ENCODE assay signal across 8 cellular contexts in the genomic region with DNA sequence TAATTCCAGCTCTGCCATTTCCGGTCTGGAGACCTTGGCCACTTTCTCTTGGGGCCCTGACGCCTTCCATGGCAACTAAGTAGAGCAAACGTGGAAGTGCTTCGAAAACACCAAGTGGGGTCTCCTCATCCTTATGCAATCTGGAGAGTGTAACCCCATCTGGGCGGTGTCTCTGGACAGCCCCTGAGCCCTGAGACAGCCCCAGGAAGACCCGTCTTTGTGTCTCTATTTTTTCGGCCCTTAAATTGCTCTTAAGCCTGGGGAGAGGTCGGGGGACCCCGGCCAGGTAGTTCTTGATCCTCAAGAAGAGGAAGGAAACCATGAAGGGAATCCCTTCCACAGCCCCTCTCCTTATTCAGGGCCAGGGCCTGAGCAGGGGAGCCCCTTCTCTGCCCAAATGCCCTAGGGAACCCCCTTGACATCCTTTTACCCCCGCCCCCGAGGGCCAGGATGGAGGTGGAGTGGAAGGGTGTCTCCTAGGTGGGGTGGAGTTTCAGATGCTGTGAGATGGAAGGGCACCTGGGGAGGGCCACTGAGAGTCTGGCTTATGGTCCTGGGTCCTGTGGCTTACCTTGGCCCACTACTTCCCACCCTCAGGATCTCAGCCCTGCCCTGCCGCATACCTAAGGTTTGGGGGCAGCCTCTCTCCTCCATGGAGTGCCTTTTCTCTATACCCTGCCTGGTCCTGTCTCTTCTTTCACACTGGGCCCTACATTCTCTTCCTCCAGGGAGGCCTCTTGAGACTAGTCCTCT. TPM values are rescaled to one million over a fixed set of nuclear protein-coding genes. Genes with fewer than 3 reads are reported as not detected.
DNase-seq lines count a peak whose midpoint lies in the region; TF ChIP-seq lines count a peak whose summit lies in the region.

No MANE protein-coding gene starts in this region.

- H4K20me1 ChIP-seq in OCI-LY1 (ENCODE audit: insufficient read depth, low read length) = no peaks in the 10 kb centered on the region

- H3K9me2 ChIP-seq in OCI-LY1 (ENCODE audit: low read depth, low read length) = no peaks in the 10 kb centered on the region

- no peak for DNase-seq in BJ (ENCODE audit: low read depth)
- DNase-seq in endodermal cell = no peak
- no peak for DNase-seq in NCI-H1930 (lab: John Stamatoyannopoulos, UW)
- DNase-seq in HCEC 1CT = no peak
- no peak for DNase-seq in NCI-H1105 treated with DMSO at 0.1 percent for 48 hours (lab: John Stamatoyannopoulos, UW)
- DNase-seq in NCI-H226 = no peak

- peak overlapping the region; percentile 86 for H3K4me2 ChIP-seq in OCI-LY1 (ENCODE audit: low read length)

- H2AFZ ChIP-seq in OCI-LY1 (ENCODE audit: low read length) = no peak overlapping the region
- peak overlapping the region; percentile 12 for H2AFZ ChIP-seq in neuron (ENCODE audit: low read depth, low read length)

- H3K27me3 ChIP-seq in BJ (ENCODE audit: control insufficient read depth, insufficient read depth, low read length) (no peaks in the 10 kb centered on the region), OCI-LY1 (ENCODE audit: insufficient read depth, low read length) (peaks cover 11% of the 10 kb centered on the region; the same call in 1 of the 2 replicates), endodermal cell (ENCODE audit: control insufficient read depth, insufficient read depth, low read length, poor library complexity, severe bottlenecking) (peaks cover 20% of the 10 kb centered on the region), neuron (ENCODE audit: insufficient read depth, low read length) (peaks cover 9% of the 10 kb centered on the region)

- H3K4me3 Mint-ChIP-seq in endodermal cell = peak overlapping the region; percentile 51

- no peaks in the 10 kb centered on the region for H3K9me3 Mint-ChIP-seq in endodermal cell

- H3K4me1 ChIP-seq in OCI-LY1 (ENCODE audit: insufficient read depth, low read length, severe bottlenecking) = peaks cover 21% of the 10 kb centered on the region
- H3K4me1 ChIP-seq in endodermal cell (ENCODE audit: control insufficient read depth, insufficient read depth, low read length) = peaks cover 3% of the 10 kb centered on the region
- H3K4me1 ChIP-seq in neuron (ENCODE audit: insufficient read depth, low read length) = peaks cover 30% of the 10 kb centered on the region

- H3K27ac Mint-ChIP-seq in endodermal cell = peak overlapping the region; percentile 91

- no peaks in the 10 kb centered on the region for H3K36me3 ChIP-seq in BJ (ENCODE audit: control insufficient read depth, insufficient read depth, low read length)
- no peaks in the 10 kb centered on the region for H3K36me3 ChIP-seq in OCI-LY1 (ENCODE audit: insufficient read depth, low read length)
- no peaks in the 10 kb centered on the region for H3K36me3 ChIP-seq in endodermal cell (ENCODE audit: control insufficient read depth, insufficient read depth, low read length)
- no peaks in the 10 kb centered on the region for H3K36me3 ChIP-seq in neuron (ENCODE audit: insufficient read depth, low read length)

- H3F3A ChIP-seq in OCI-LY1 (ENCODE audit: insufficient read depth, low read length) = peaks cover 4% of the 10 kb centered on the region; the same call in 1 of the 2 replicates

- TF ChIP-seq CTCF in BJ (IDR thresholded peaks at IDR 0.05; ENCODE audit: insufficient read depth, low read depth, low read length) = no peak
- TF ChIP-seq CTCF in OCI-LY1 (IDR thresholded peaks at IDR 0.05; ENCODE audit: low read length) = no peak
- no peak for TF ChIP-seq CTCF in endodermal cell (conservative IDR thresholded peaks at IDR 0.05)

- H3K27ac ChIP-seq in OCI-LY1 (ENCODE audit: low read depth, low read length, poor library complexity, severe bottlenecking) = no peak overlapping the region
- peak overlapping the region; percentile 83 for H3K27ac ChIP-seq in endodermal cell (ENCODE audit: low read depth, low read length)

- peaks cover 25% of the 10 kb centered on the region for H3K27me3 Mint-ChIP-seq in endodermal cell (ENCODE audit: insufficient read depth)

- H3K9ac ChIP-seq in OCI-LY1 (ENCODE audit: low read length) = peak overlapping the region; percentile 57
- H3K9ac ChIP-seq in endodermal cell (ENCODE audit: extremely low read depth, low read length, poor library complexity, severe bottlenecking) = peak overlapping the region; percentile 60

- no peaks in the 10 kb centered on the region for H3K79me2 ChIP-seq in OCI-LY1 (ENCODE audit: insufficient read depth, low read length)

- POLR2A ChIA-PET in BJ (lab: Charles Lee) = no interaction called here

- no peaks in the 10 kb centered on the region for H3K36me3 Mint-ChIP-seq in endodermal cell (ENCODE audit: low read depth)

- CTCF ChIA-PET in BJ (lab: Yijun Ruan, JAX) = interaction anchor here (1.1 to 24.9 kb wide), 8 partner anchors 7 to 94 kb away, joined by 3 to 974 read pairs (median 8); partner anchors contain the start of genes ATG101 and SMIM41

- WGBS in endodermal cell (ENCODE audit: insufficient coverage in 1 of 2, insufficient read length in 1 of 2), 2 experiments = 92 to 94% methylated on average over 10 to 11 of the region's 12 CpGs

- H3K9me3 ChIP-seq in OCI-LY1 (ENCODE audit: low read length) (no peaks in the 10 kb centered on the region), endodermal cell (ENCODE audit: control insufficient read depth, low read length) (no peaks in the 10 kb centered on the region), neuron (ENCODE audit: low read length) (no peaks in the 10 kb centered on the region)

- peak overlapping the region; percentile 31 for H3K4me3 ChIP-seq in BJ (ENCODE audit: low read depth, low read length)
- H3K4me3 ChIP-seq in OCI-LY1 (ENCODE audit: low read depth, low read length, poor library complexity, severe bottlenecking) = peak overlapping the region; percentile 62
- peak overlapping the region; percentile 73 for H3K4me3 ChIP-seq in endodermal cell (ENCODE audit: low read length)
- H3K4me3 ChIP-seq in neuron (ENCODE audit: low read length) = peak overlapping the region; percentile 37

- peaks cover 26% of the 10 kb centered on the region for H3K4me1 Mint-ChIP-seq in endodermal cell

RNA-seq across cellular contexts. Expression of gene NR4A1, which starts 17.6 kb away (rescaled TPM):
- polyA plus RNA-seq in BJ (2011; rRNA removed) = 9.8 and 18.6 TPM in 2 replicates
- 17.9 and 21.8 TPM in 2 replicates for polyA minus RNA-seq in BJ (2011; rRNA and poly(A)+ RNA removed)
- 10 to 100 TPM; 17.7 to 18.4 TPM for total RNA-seq in endodermal cell
- polyA plus RNA-seq in endodermal cell (2013, experiment 1 of 2) = 21.3 TPM
- 17.6 TPM for polyA plus RNA-seq in endodermal cell (2013, experiment 2 of 2)

RNA-seq across cellular contexts. Expression of gene TAMALIN, which starts 26.9 kb away (rescaled TPM):
- polyA plus RNA-seq in BJ (2011; rRNA removed) = 0.96 and 1.3 TPM in 2 replicates
- polyA minus RNA-seq in BJ (2011; rRNA and poly(A)+ RNA removed) = 0.38 and 0.46 TPM in 2 replicates
- total RNA-seq in endodermal cell = 1 to 10 TPM; 4.4 to 9.1 TPM
- 16.3 TPM for polyA plus RNA-seq in endodermal cell (2013, experiment 1 of 2)
- polyA plus RNA-seq in endodermal cell (2013, experiment 2 of 2) = 13.2 TPM

RNA-seq across cellular contexts. Expression of gene ATG101, which starts 36.1 kb away (rescaled TPM):
- 115 and 163 TPM in 2 replicates for polyA plus RNA-seq in BJ (2011; rRNA removed)
- 68.6 and 88.6 TPM in 2 replicates for polyA minus RNA-seq in BJ (2011; rRNA and poly(A)+ RNA removed)
- total RNA-seq in endodermal cell = 10 to 100 TPM; 32.1 TPM
- 22.8 TPM for polyA plus RNA-seq in endodermal cell (2013, experiment 1 of 2)
- polyA plus RNA-seq in endodermal cell (2013, experiment 2 of 2) = 18.9 TPM

RNA-seq across cellular contexts. Expression of gene SMIM41, which starts 45.8 kb away (rescaled TPM):
- polyA plus RNA-seq in BJ (2011; rRNA removed) = 0.05 TPM in 1 of 2 replicates, not detected in the other
- not detected in 2 replicates for polyA minus RNA-seq in BJ (2011; rRNA and poly(A)+ RNA removed)
- total RNA-seq in endodermal cell = not detected
- polyA plus RNA-seq in endodermal cell (2013, experiment 1 of 2) = not detected
- not detected for polyA plus RNA-seq in endodermal cell (2013, experiment 2 of 2)
